22 cellular contexts compared by ENCODE assay signal in genomic region chr16:88368036-88368435, GRCh38. TPM values are rescaled to one million over a fixed set of nuclear protein-coding genes. Genes with fewer than 3 reads are reported as not detected.
DNase-seq lines count a peak whose midpoint lies in the region; ATAC-seq, FAIRE-seq and TF ChIP-seq lines count a peak whose summit lies in the region.
"Had no signal": no experiment of that assay in that cellular context is flagged by ENCODE, and none has a peak within 500 bp of the region (broad histone marks: within the 10 kb centered on the region; RNA-seq: fewer than 3 reads in every experiment).

No MANE protein-coding gene starts in this region.

- DNase-seq in CD14-positive monocyte (ENCODE audit: low spot score) (peak; percentile 26), chondrocyte (ENCODE audit: low spot score) (peak; percentile 77), kidney (peak; percentile 35), posterior vena cava (ENCODE audit: low spot score) (peak; percentile 65)
- DNase-seq: Calu3, GF-D8, GOT3, NCI-H1092 treated with DMSO at 0.1 percent for 48 hours, NCI-H2081, NCI-H82, OCI-M1, RPMI8226, SJCRH30 had no signal

- no peak for FAIRE-seq in kidney (lab: Jason Lieb, UNC)
- FAIRE-seq: GM12878, GM19239, K562 had no signal

- H3K4me3 Mint-ChIP-seq in CD14-positive monocyte (no peak overlapping the region), chondrocyte (ENCODE audit: unreplicated experiment) (no peak overlapping the region)
- H3K4me3 Mint-ChIP-seq: CD8-positive, alpha-beta T cell had no signal

- H3K4me1 ChIP-seq in kidney (ENCODE audit: control insufficient read depth in 1 of 2, insufficient read depth in 1 of 2, low read depth in 1 of 2, low read length in 2 of 2): no peaks in the 10 kb centered on the region
- H3K4me1 ChIP-seq: SJCRH30 had no signal

- ATAC-seq in HG02763 (IDR thresholded peaks at IDR 0.05; ENCODE audit: unreplicated experiment) (no peak), HG03135 (IDR thresholded peaks at IDR 0.05; ENCODE audit: unreplicated experiment) (no peak), GM21825 (IDR thresholded peaks at IDR 0.05; ENCODE audit: unreplicated experiment) (no peak)
- ATAC-seq: CD8-positive, alpha-beta T cell; GM12878; HCT116; K562 had no signal

- H3K4me1 Mint-ChIP-seq in CD14-positive monocyte (no peaks in the 10 kb centered on the region), chondrocyte (ENCODE audit: low read depth) (peaks cover 3% of the 10 kb centered on the region)

- intact Hi-C loops in CD14-positive monocyte (cut with micrococcal nuclease) (no loop called here), kidney (cut with DNase I) (no loop called here), posterior vena cava (cut with DNase I) (no loop called here)

- H3K9me3 ChIP-seq in kidney (ENCODE audit: control insufficient read depth in 1 of 2, low read length in 2 of 2): peaks cover 0 to 2% of the 10 kb centered on the region in 2 donors
- H3K9me3 ChIP-seq: SJCRH30 had no signal

- no peak overlapping the region for H3K9ac ChIP-seq in kidney (ENCODE audit: low read length in 2 of 2)
- H3K9ac ChIP-seq: BLaER1 had no signal

- peaks cover 5 to 9% (median 5%) of the 10 kb centered on the region in 3 donors for H3K27me3 Mint-ChIP-seq in CD14-positive monocyte (ENCODE audit: low read depth in 3 of 3)
- peaks cover 1% of the 10 kb centered on the region for H3K27me3 Mint-ChIP-seq in chondrocyte (ENCODE audit: low read depth)

- H3K36me3 Mint-ChIP-seq in CD14-positive monocyte (no peaks in the 10 kb centered on the region), chondrocyte (ENCODE audit: low read depth) (peaks cover 4% of the 10 kb centered on the region)
- H3K36me3 Mint-ChIP-seq: CD8-positive, alpha-beta T cell had no signal

- no peak overlapping the region for H3K27ac Mint-ChIP-seq in CD14-positive monocyte
- H3K27ac Mint-ChIP-seq in chondrocyte (ENCODE audit: unreplicated experiment): no peak overlapping the region
- H3K27ac Mint-ChIP-seq: CD8-positive, alpha-beta T cell had no signal

- no peak for TF ChIP-seq CTCF in CD14-positive monocyte (IDR thresholded peaks at IDR 0.05)
- TF ChIP-seq CTCF in chondrocyte (IDR thresholded peaks at IDR 0.05): no peak
- TF ChIP-seq CTCF in kidney (IDR thresholded peaks at IDR 0.05; ENCODE audit: borderline replicate concordance, extremely low read depth, insufficient read depth): no peak

- peaks cover 0 to 6% (median 2%) of the 10 kb centered on the region in 7 donors for H3K9me3 Mint-ChIP-seq in CD14-positive monocyte
- H3K9me3 Mint-ChIP-seq in chondrocyte (ENCODE audit: low read depth): peaks cover 6% of the 10 kb centered on the region

- no peaks in the 10 kb centered on the region for H3K36me3 ChIP-seq in kidney (ENCODE audit: control insufficient read depth in 1 of 2, insufficient read depth in 2 of 2, low read length in 2 of 2)
- H3K36me3 ChIP-seq: BLaER1, SJCRH30 had no signal

- H3K27ac ChIP-seq in kidney (ENCODE audit: low read depth in 2 of 2, low read length in 2 of 2): no peak overlapping the region
- H3K27ac ChIP-seq: BLaER1, SJCRH30 had no signal

- H3K4me3 ChIP-seq in kidney (ENCODE audit: low read length in 2 of 2): no peak overlapping the region
- H3K4me3 ChIP-seq: BLaER1, GM12878, K562, SJCRH30 had no signal

RNA-seq across cellular contexts. Expression of gene ZNF469, which starts 14.7 kb away (rescaled TPM):
- under 1 TPM; 0.02 to 0.10 TPM for polyA plus RNA-seq in CD14-positive monocyte
- 19.0 to 62.8 TPM (median 60.5 TPM) in 3 replicates for total RNA-seq in chondrocyte
- 1.6 TPM for total RNA-seq in kidney
- polyA plus RNA-seq in kidney (ENCODE audit: insufficient read depth, low read depth, low replicate concordance): 0.09 TPM
- 1 to 10 TPM; 2.9 to 6.2 TPM for total RNA-seq in posterior vena cava
- total RNA-seq: SJCRH30 had no signal

Comparison
In these comparisons a context has a peak if more than half of its experiments do, and no peak if none do; other contexts are left out.
1. DNase-seq: peak in every context shown above with its lines; median percentile 77 in chondrocyte; 65 in posterior vena cava; 35 in kidney; 26 in CD14-positive monocyte.